ENCODE assay signal across 1 cellular context in genomic region chr20:21235713-21236445, GRCh38.
TF ChIP-seq lines count a peak whose summit lies in the region.

No MANE protein-coding gene starts in this region.

TF ChIP-seq in K562, 482 proteins besides CTCF, POLR2A, EP300 and RAD21 (continued from another document):
- TF ChIP-seq, protein P1, sequence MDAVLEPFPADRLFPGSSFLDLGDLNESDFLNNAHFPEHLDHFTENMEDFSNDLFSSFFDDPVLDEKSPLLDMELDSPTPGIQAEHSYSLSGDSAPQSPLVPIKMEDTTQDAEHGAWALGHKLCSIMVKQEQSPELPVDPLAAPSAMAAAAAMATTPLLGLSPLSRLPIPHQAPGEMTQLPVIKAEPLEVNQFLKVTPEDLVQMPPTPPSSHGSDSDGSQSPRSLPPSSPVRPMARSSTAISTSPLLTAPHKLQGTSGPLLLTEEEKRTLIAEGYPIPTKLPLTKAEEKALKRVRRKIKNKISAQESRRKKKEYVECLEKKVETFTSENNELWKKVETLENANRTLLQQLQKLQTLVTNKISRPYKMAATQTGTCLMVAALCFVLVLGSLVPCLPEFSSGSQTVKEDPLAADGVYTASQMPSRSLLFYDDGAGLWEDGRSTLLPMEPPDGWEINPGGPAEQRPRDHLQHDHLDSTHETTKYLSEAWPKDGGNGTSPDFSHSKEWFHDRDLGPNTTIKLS (IDR thresholded peaks at IDR 0.05; ENCODE audit: borderline replicate concordance, low read depth) = no peak
- TF ChIP-seq MYNN (IDR thresholded peaks at IDR 0.05) (peak; percentile 81), MYNN (CRISPR knock-in tag; IDR thresholded peaks at IDR 0.05) (no peak), ZKSCAN3 (CRISPR knock-in tag; IDR thresholded peaks at IDR 0.05) (no peak), PTBP1 (IDR thresholded peaks at IDR 0.05; ENCODE audit: low read depth, low read length) (no peak), BCL6 (CRISPR knock-in tag; IDR thresholded peaks at IDR 0.05) (no peak), ZNF583 (CRISPR knock-in tag; IDR thresholded peaks at IDR 0.05) (no peak), SMC3 (conservative IDR thresholded peaks at IDR 0.05; ENCODE audit: insufficient read depth, low read depth, low read length) (peak; percentile 50), ZNF57 (CRISPR knock-in tag; IDR thresholded peaks at IDR 0.05) (no peak), DEAF1 (CRISPR knock-in tag; IDR thresholded peaks at IDR 0.05) (peak; percentile 54; the same call in 1 of the 2 replicates), ZHX1 (conservative IDR thresholded peaks at IDR 0.05; ENCODE audit: low read length) (no peak), ZNF695 (CRISPR knock-in tag; IDR thresholded peaks at IDR 0.05) (no peak), HNRNPL (IDR thresholded peaks at IDR 0.05; ENCODE audit: low read depth, low read length) (0 out of 2 replicates have a peak, but pooled peaks have one; percentile 57), NFE2 (IDR thresholded peaks at IDR 0.05; ENCODE audit: low read depth) (no peak), MXI1 (IDR thresholded peaks at IDR 0.05; ENCODE audit: low read depth, low read length) (no peak), ZNF232 (CRISPR knock-in tag; IDR thresholded peaks at IDR 0.05) (no peak), ETV1 (tag; conservative IDR thresholded peaks at IDR 0.05; ENCODE audit: low read depth) (no peak)
- TF ChIP-seq, protein P2, sequence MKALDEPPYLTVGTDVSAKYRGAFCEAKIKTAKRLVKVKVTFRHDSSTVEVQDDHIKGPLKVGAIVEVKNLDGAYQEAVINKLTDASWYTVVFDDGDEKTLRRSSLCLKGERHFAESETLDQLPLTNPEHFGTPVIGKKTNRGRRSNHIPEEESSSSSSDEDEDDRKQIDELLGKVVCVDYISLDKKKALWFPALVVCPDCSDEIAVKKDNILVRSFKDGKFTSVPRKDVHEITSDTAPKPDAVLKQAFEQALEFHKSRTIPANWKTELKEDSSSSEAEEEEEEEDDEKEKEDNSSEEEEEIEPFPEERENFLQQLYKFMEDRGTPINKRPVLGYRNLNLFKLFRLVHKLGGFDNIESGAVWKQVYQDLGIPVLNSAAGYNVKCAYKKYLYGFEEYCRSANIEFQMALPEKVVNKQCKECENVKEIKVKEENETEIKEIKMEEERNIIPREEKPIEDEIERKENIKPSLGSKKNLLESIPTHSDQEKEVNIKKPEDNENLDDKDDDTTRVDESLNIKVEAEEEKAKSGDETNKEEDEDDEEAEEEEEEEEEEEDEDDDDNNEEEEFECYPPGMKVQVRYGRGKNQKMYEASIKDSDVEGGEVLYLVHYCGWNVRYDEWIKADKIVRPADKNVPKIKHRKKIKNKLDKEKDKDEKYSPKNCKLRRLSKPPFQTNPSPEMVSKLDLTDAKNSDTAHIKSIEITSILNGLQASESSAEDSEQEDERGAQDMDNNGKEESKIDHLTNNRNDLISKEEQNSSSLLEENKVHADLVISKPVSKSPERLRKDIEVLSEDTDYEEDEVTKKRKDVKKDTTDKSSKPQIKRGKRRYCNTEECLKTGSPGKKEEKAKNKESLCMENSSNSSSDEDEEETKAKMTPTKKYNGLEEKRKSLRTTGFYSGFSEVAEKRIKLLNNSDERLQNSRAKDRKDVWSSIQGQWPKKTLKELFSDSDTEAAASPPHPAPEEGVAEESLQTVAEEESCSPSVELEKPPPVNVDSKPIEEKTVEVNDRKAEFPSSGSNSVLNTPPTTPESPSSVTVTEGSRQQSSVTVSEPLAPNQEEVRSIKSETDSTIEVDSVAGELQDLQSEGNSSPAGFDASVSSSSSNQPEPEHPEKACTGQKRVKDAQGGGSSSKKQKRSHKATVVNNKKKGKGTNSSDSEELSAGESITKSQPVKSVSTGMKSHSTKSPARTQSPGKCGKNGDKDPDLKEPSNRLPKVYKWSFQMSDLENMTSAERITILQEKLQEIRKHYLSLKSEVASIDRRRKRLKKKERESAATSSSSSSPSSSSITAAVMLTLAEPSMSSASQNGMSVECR (CRISPR knock-in tag; IDR thresholded peaks at IDR 0.05) = no peak
- TF ChIP-seq, protein P3, sequence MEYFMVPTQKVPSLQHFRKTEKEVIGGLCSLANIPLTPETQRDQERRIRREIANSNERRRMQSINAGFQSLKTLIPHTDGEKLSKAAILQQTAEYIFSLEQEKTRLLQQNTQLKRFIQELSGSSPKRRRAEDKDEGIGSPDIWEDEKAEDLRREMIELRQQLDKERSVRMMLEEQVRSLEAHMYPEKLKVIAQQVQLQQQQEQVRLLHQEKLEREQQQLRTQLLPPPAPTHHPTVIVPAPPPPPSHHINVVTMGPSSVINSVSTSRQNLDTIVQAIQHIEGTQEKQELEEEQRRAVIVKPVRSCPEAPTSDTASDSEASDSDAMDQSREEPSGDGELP (CRISPR knock-in tag; IDR thresholded peaks at IDR 0.05; ENCODE audit: borderline replicate concordance) = peak; percentile 43; the same call in 1 of the 2 replicates
